In the genomic region with DNA sequence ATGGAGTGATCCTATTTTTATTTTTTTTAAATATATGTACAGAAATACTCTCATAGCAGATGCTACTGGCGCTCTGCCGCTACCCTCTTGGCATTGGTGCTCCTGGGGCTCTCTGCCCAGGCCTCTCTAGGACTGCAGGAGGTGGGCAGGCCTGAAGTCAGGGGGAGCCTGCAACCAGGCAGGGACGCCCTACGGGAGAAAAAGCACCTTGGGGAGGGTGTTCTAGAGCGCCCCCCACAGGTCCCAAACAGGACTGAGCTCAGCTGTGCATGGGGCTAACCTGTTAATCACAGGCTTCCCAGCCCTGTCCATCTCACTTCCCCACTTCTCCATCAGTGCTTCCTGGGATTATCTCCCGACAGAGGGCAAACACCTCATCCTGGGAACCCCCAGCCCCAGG, we compare ENCODE assay signal across 16 cellular contexts.
DNase-seq lines count a peak whose midpoint lies in the region; ATAC-seq and TF ChIP-seq lines count a peak whose summit lies in the region.
"Had no signal": no experiment of that assay in that cellular context is flagged by ENCODE, and none has a peak within 500 bp of the region (broad histone marks: within the 10 kb centered on the region; RNA-seq: fewer than 3 reads in every experiment).

No MANE protein-coding gene starts in this region.

- H3K4me3 Mint-ChIP-seq in H9: no peak overlapping the region
- H3K4me3 Mint-ChIP-seq in natural killer cell: no peak overlapping the region

- H3K18ac ChIP-seq in H9 (ENCODE audit: insufficient read length, low read depth, low read length): no peak overlapping the region

- H3K4me3 ChIP-seq in DND-41 (ENCODE audit: low read depth in 1 of 2, low read length in 2 of 2) (no peak overlapping the region), astrocyte of the spinal cord (ENCODE audit: low read depth, low read length) (no peak overlapping the region)
- H3K4me3 ChIP-seq: BLaER1 had no signal

- H3K4me1 ChIP-seq in DND-41 (ENCODE audit: insufficient read depth, low read length) (peaks cover 16% of the 10 kb centered on the region), H9 (ENCODE audit: insufficient read depth, low read length) (no peaks in the 10 kb centered on the region; the same call in 1 of the 2 replicates)

- no peak for ATAC-seq in DND-41 (ENCODE audit: insufficient read depth, low read depth)
- no peak for ATAC-seq in natural killer cell

- no peak overlapping the region for H4K91ac ChIP-seq in H9 (ENCODE audit: insufficient read length, low read depth, low read length)

- H4K5ac ChIP-seq in H9 (ENCODE audit: insufficient read length, low read depth, low read length): no peak overlapping the region

- no peaks in the 10 kb centered on the region for H3K23me2 ChIP-seq in H9 (ENCODE audit: insufficient read length, low read depth, low read length, poor library complexity, severe bottlenecking)

- H3K79me1 ChIP-seq in H9 (ENCODE audit: insufficient read depth, low read depth, low read length, poor library complexity, severe bottlenecking): no peaks in the 10 kb centered on the region

- no peak overlapping the region for H2BK15ac ChIP-seq in H9 (ENCODE audit: low read depth, low read length)

- H3K9me3 ChIP-seq in DND-41 (ENCODE audit: insufficient read depth, low read length, severe bottlenecking) (no peaks in the 10 kb centered on the region), H9 (ENCODE audit: control insufficient read depth, low read depth, low read length) (no peaks in the 10 kb centered on the region)
- H3K9me3 ChIP-seq: BLaER1 had no signal

- no peak overlapping the region for H2AK5ac ChIP-seq in H9 (ENCODE audit: insufficient read length, low read length)

- no peak overlapping the region for H3K4me2 ChIP-seq in DND-41 (ENCODE audit: insufficient read depth, low read length)
- no peak overlapping the region for H3K4me2 ChIP-seq in H9 (ENCODE audit: insufficient read depth, insufficient read length, low read length)
- H3K4me2 ChIP-seq: KMS-11 had no signal

- H2BK20ac ChIP-seq in H9 (ENCODE audit: low read depth, low read length, poor library complexity, severe bottlenecking): no peak overlapping the region

- in situ Hi-C loops in astrocyte of the spinal cord (cut with HindIII; ENCODE audit: low sequenced_read_pairs): no loop called here

- DNase-seq in DND-41 (no peak), H9 (peak; percentile 65), astrocyte of the spinal cord (ENCODE audit: low read depth, low spot score) (no peak), iPS-NIHi11 (ENCODE audit: low spot score) (peak; percentile 67), natural killer cell (no peak), cortex of kidney (lab: John Stamatoyannopoulos, UW) (no peak), HK-2 (ENCODE audit: unreplicated experiment) (no peak), Kasumi-1 (lab: John Stamatoyannopoulos, UW) (no peak)
- DNase-seq: activated CD8-positive, alpha-beta memory T cell treated with anti-CD3 and anti-CD28 coated beads, Interleukin-2, amount 50 U/mL, for 48 hours; EL; NCI-H2029; NK-92 treated with Interleukin-12 subunit alpha and Interleukin-12 subunit beta, amount 100 ng/mL, for 24 hours; stimulated activated CD4-positive, alpha-beta T cell treated with anti-CD3 and anti-CD28 coated beads, Interleukin-4, amount 100 ng/mL, for 4 hours; stimulated activated naive CD4-positive, alpha-beta T cell treated with Interleukin-2 at 50 U/mL for 16 hours had no signal

- H2BK12ac ChIP-seq in H9 (ENCODE audit: insufficient read length, low read depth, low read length): no peak overlapping the region

- H3K14ac ChIP-seq in H9 (ENCODE audit: insufficient read depth, low read length): no peak overlapping the region

- no peak overlapping the region for H2AFZ ChIP-seq in DND-41 (ENCODE audit: low read depth, low read length)
- no peak overlapping the region for H2AFZ ChIP-seq in H9 (ENCODE audit: low read length)

- H3K27ac Mint-ChIP-seq in H9 (no peak overlapping the region), natural killer cell (no peak overlapping the region)

- no peak overlapping the region for H3T11ph ChIP-seq in H9 (ENCODE audit: low read length)

- H3K27me3 Mint-ChIP-seq in H9 (ENCODE audit: low read depth) (peaks cover 5% of the 10 kb centered on the region), natural killer cell (ENCODE audit: low read depth in 2 of 2) (peaks cover 19 to 31% of the 10 kb centered on the region in 2 donors)

- H3K9me3 Mint-ChIP-seq in H9 (peaks cover 3 to 4% of the 10 kb centered on the region in 2 experiments; a peak in 3 of 5 replicates), natural killer cell (peaks cover 7 to 10% of the 10 kb centered on the region in 2 donors)

- H4K8ac ChIP-seq in H9 (replicated peaks; ENCODE audit: insufficient read length, low read depth, low read length): no peak overlapping the region

- H2BK120ac ChIP-seq in H9 (ENCODE audit: low read depth, low read length, poor library complexity, severe bottlenecking): no peak overlapping the region

- no peak overlapping the region for H3K27ac ChIP-seq in DND-41 (ENCODE audit: low read length)
- H3K27ac ChIP-seq in H9 (ENCODE audit: insufficient read length, low read depth, low read length): no peak overlapping the region
- H3K27ac ChIP-seq: BLaER1, KMS-11 had no signal

- H3K79me2 ChIP-seq in DND-41 (ENCODE audit: insufficient read depth, low read length) (no peaks in the 10 kb centered on the region), H9 (ENCODE audit: insufficient read depth, low read length) (no peaks in the 10 kb centered on the region; the same call in 1 of the 2 replicates)

- H3K4ac ChIP-seq in H9 (ENCODE audit: low read depth, low read length): no peak overlapping the region

- H3K27me3 ChIP-seq in DND-41 (ENCODE audit: insufficient read depth, low read length, poor library complexity) (no peaks in the 10 kb centered on the region), H9 (ENCODE audit: insufficient read depth, low read length) (no peaks in the 10 kb centered on the region)

- H4K20me1 ChIP-seq in DND-41 (ENCODE audit: insufficient read depth, low read length) (no peaks in the 10 kb centered on the region), H9 (ENCODE audit: control insufficient read depth, insufficient read depth, insufficient read length) (no peaks in the 10 kb centered on the region)
- H4K20me1 ChIP-seq: BLaER1 had no signal

- H3K36me3 Mint-ChIP-seq in H9 (ENCODE audit: insufficient read depth in 1 of 3, low read depth in 3 of 3): peaks cover 0 to 1% (median 0%) of the 10 kb centered on the region in 3 experiments; a peak in 1 of 7 replicates
- no peaks in the 10 kb centered on the region for H3K36me3 Mint-ChIP-seq in natural killer cell

- no peak overlapping the region for H2BK5ac ChIP-seq in H9 (ENCODE audit: insufficient read length, low read length)

- H3K23ac ChIP-seq in H9 (ENCODE audit: insufficient read length, low read depth, low read length): no peak overlapping the region

- intact Hi-C loops in natural killer cell (cut with micrococcal nuclease): no loop called here

- no peaks in the 10 kb centered on the region for H3K36me3 ChIP-seq in DND-41 (ENCODE audit: insufficient read depth, low read length)
- H3K36me3 ChIP-seq: BLaER1 had no signal

- H3K4me1 Mint-ChIP-seq in H9 (peaks cover 8 to 15% of the 10 kb centered on the region in 2 experiments), natural killer cell (peaks cover 0 to 10% of the 10 kb centered on the region in 2 donors)

- WGBS in H9 (ENCODE audit: extremely low coverage, insufficient read length, low lambda C conversion rate): no CpG with 5 or more reads among the region's 6 CpGs

- TF ChIP-seq CTCF in DND-41 (IDR thresholded peaks at IDR 0.05; ENCODE audit: borderline replicate concordance, extremely low read depth, low read length, poor library complexity, severe bottlenecking) (peak; percentile 27), H9 (conservative IDR thresholded peaks at IDR 0.05) (peak; percentile 76), astrocyte of the spinal cord (IDR thresholded peaks at IDR 0.05; ENCODE audit: low read depth, low read length) (peak; percentile 13), natural killer cell (IDR thresholded peaks at IDR 0.05) (no peak)

- H3K9ac ChIP-seq in DND-41 (ENCODE audit: low read depth, low read length) (no peak overlapping the region), H9 (ENCODE audit: extremely low read depth, insufficient read length, low read length) (no peak overlapping the region)
- H3K9ac ChIP-seq: BLaER1, KMS-11 had no signal

- no peak overlapping the region for H3K56ac ChIP-seq in H9 (ENCODE audit: insufficient read length, low read depth, low read length)

Comparison
In these comparisons a context has a peak if more than half of its experiments do, and no peak if none do; other contexts are left out.
1. DNase-seq: peak in H9 (single experiment) and iPS-NIHi11 (single experiment); none in DND-41 (single experiment), astrocyte of the spinal cord (single experiment), natural killer cell (single experiment), cortex of kidney (single experiment), HK-2 (single experiment) and Kasumi-1 (0 of 2).